ENCODE assay signal across 8 cellular contexts in the genomic region with DNA sequence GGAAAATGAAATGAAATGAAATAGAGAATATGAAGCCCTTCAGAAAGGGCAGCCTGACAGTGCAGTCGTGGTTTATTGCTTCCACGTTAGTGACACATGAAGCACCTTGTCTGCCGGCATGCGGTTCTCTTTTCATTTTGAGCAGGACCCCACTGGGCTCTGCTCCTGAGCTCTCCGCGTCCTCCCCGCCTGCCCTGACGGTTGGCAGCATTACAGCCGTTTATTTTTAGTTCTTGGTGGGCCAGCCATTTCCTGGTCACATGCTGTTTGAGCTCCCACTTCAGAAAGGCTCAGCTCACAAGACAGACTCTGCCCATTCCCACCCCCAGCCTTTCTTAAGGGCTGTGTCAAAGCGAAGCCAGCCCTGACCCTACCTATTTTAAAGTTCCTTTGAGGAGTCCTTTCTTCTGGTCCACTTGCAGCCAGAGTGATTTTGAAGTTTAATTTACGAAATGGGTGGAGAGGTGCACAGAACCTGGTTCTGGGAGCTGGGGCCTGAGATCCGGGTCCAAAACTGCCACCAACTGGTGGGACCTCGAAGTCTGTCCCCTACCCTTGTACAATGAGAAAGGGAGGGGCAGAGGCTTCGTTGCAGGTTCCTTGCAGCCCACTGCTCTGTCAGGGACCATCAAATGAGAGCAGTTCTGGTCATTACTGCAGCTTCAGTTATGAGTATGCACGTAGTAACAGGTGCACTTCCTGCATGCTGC.
DNase-seq lines count a peak whose midpoint lies in the region; ATAC-seq and TF ChIP-seq lines count a peak whose summit lies in the region.

No MANE protein-coding gene starts in this region.

- H3K4me1 Mint-ChIP-seq in type B pancreatic cell (ENCODE audit: unreplicated experiment): peaks cover 14% of the 10 kb centered on the region

- intact Hi-C loops in ascending aorta (cut with DNase I): loop anchor here (5.0 kb wide), 1 partner anchor 60 kb away; the partner anchor contains the start of gene MGLL

- peak overlapping the region; percentile 76 to 82 for H3K27ac ChIP-seq in ascending aorta

- H3K4me3 ChIP-seq in ascending aorta: peak overlapping the region; percentile 18 to 56

- H3K4me1 ChIP-seq in ascending aorta: peaks cover 9 to 21% of the 10 kb centered on the region in 2 donors

- peak; percentile 39 for ATAC-seq in HG03139 (IDR thresholded peaks at IDR 0.05; ENCODE audit: unreplicated experiment)

- no peaks in the 10 kb centered on the region for H3K9me3 Mint-ChIP-seq in type B pancreatic cell

- peak; percentile 33 for DNase-seq in NK-92 treated with Interleukin-12 subunit alpha and Interleukin-12 subunit beta, amount 100 ng/mL, for 24 hours (lab: John Stamatoyannopoulos, UW)
- DNase-seq in NK-92 (lab: John Stamatoyannopoulos, UW; ENCODE audit: unreplicated experiment) (no peak), ascending aorta (ENCODE audit: low spot score in 2 of 2) (peak in 1 of 2 donors; percentile 79), occipital lobe (lab: John Stamatoyannopoulos, UW) (peak; percentile 28), dedifferentiated amniotic fluid mesenchymal stem cell (ENCODE audit: extremely low spot score) (no peak), type B pancreatic cell (ENCODE audit: extremely low spot score, unreplicated experiment) (no peak)
- no peak for DNase-seq in activated naive CD4-positive, alpha-beta T cell treated with Interleukin-2 at 50 U/mL for 16 hours

- no peaks in the 10 kb centered on the region for H3K9me3 ChIP-seq in ascending aorta

- TF ChIP-seq CTCF in ascending aorta (IDR thresholded peaks at IDR 0.05) (no peak), type B pancreatic cell (conservative IDR thresholded peaks at IDR 0.05) (no peak)

- no peaks in the 10 kb centered on the region for H3K36me3 ChIP-seq in ascending aorta

- peaks cover 7% of the 10 kb centered on the region for H3K27me3 Mint-ChIP-seq in type B pancreatic cell

- no peak overlapping the region for H3K27ac Mint-ChIP-seq in type B pancreatic cell

- no peaks in the 10 kb centered on the region for H3K36me3 Mint-ChIP-seq in type B pancreatic cell

- no peak overlapping the region for H3K4me3 Mint-ChIP-seq in type B pancreatic cell

- no peaks in the 10 kb centered on the region for H3K27me3 ChIP-seq in ascending aorta

Comparison
In these comparisons a context has a peak if more than half of its experiments do, and no peak if none do; other contexts are left out.
1. DNase-seq: peak in NK-92 treated with Interleukin-12 subunit alpha and Interleukin-12 subunit beta, amount 100 ng/mL, for 24 hours (single experiment) and occipital lobe (single experiment); none in NK-92 (single experiment), dedifferentiated amniotic fluid mesenchymal stem cell (single experiment), activated naive CD4-positive, alpha-beta T cell treated with Interleukin-2 at 50 U/mL for 16 hours (single experiment) and type B pancreatic cell (single experiment).